ENCODE assay signal across 1 cellular context in genomic region chr1:155092131-155092530, GRCh38.
TF ChIP-seq lines count a peak whose summit lies in the region.

No MANE protein-coding gene starts in this region.

TF ChIP-seq in K562, 482 proteins besides CTCF, POLR2A, EP300 and RAD21:
- 0 out of 2 replicates have a peak, but pooled peaks have one; percentile 21 for TF ChIP-seq ZNF263 (CRISPR knock-in tag; IDR thresholded peaks at IDR 0.05; ENCODE audit: borderline replicate concordance)
- TF ChIP-seq, protein P1, sequence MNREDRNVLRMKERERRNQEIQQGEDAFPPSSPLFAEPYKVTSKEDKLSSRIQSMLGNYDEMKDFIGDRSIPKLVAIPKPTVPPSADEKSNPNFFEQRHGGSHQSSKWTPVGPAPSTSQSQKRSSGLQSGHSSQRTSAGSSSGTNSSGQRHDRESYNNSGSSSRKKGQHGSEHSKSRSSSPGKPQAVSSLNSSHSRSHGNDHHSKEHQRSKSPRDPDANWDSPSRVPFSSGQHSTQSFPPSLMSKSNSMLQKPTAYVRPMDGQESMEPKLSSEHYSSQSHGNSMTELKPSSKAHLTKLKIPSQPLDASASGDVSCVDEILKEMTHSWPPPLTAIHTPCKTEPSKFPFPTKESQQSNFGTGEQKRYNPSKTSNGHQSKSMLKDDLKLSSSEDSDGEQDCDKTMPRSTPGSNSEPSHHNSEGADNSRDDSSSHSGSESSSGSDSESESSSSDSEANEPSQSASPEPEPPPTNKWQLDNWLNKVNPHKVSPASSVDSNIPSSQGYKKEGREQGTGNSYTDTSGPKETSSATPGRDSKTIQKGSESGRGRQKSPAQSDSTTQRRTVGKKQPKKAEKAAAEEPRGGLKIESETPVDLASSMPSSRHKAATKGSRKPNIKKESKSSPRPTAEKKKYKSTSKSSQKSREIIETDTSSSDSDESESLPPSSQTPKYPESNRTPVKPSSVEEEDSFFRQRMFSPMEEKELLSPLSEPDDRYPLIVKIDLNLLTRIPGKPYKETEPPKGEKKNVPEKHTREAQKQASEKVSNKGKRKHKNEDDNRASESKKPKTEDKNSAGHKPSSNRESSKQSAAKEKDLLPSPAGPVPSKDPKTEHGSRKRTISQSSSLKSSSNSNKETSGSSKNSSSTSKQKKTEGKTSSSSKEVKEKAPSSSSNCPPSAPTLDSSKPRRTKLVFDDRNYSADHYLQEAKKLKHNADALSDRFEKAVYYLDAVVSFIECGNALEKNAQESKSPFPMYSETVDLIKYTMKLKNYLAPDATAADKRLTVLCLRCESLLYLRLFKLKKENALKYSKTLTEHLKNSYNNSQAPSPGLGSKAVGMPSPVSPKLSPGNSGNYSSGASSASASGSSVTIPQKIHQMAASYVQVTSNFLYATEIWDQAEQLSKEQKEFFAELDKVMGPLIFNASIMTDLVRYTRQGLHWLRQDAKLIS (CRISPR knock-in tag; IDR thresholded peaks at IDR 0.05): no peak
